1 cellular context compared by ENCODE assay signal in the genomic region with DNA sequence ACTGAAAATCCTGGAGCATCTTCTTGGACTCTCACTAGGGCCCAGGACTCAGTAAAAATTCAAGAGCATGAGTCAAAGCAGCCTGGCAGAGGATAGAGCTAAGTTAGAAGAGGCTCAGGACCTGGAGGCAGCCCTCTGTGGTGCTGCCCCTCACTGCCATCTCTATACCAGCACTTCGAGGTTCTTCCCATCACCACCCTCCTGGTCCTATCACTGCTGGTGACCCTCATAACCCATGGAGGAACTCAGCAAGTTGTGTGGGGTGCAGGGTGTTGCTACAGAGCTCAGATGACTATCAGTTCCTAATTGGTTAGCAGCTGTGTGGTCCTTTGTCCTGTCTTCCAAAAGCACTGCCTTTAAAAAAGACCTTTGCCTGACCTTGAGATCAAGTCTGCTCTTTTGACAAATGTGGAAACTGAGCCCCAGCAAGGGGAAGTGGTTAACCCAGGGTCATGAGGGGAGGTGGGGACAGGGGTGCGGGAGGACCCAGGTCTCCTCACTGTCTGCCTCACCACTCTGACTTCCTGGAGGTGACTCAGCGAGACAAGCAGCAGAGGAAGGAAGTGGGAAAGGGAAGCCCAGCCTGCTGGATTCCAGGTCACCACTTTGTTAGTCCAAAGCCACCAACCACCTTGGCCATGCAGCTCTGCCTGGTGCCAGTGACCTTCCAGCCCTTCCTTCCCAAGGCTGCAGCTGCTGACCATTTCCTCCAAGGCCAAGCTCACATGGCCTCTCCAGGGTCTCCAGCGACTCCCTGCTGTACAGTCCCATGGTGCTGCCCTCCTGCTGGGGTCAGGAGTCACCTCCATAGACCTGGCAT.
TF ChIP-seq lines count a peak whose summit lies in the region.

No MANE protein-coding gene starts in this region.

TF ChIP-seq in IMR-90, 13 proteins besides CTCF, POLR2A, EP300 and RAD21 (continued from another document):
- TF ChIP-seq MXI1 (IDR thresholded peaks at IDR 0.05; ENCODE audit: borderline replicate concordance, low read depth, low read length) (no peak), SMC3 (IDR thresholded peaks at IDR 0.05; ENCODE audit: low read depth, low read length) (no peak), NFE2L2 (IDR thresholded peaks at IDR 0.05; ENCODE audit: low read depth, low read length) (no peak), MAFK (IDR thresholded peaks at IDR 0.05; ENCODE audit: low read depth, low read length) (no peak), FOS (IDR thresholded peaks at IDR 0.05; ENCODE audit: low read depth, low read length) (no peak), CHD1 (IDR thresholded peaks at IDR 0.05; ENCODE audit: low read depth, low read length) (no peak), USF2 (IDR thresholded peaks at IDR 0.05; ENCODE audit: low read depth, low read length) (no peak), RFX5 (IDR thresholded peaks at IDR 0.05; ENCODE audit: low read depth, low read length) (no peak)
- TF ChIP-seq, protein P1, sequence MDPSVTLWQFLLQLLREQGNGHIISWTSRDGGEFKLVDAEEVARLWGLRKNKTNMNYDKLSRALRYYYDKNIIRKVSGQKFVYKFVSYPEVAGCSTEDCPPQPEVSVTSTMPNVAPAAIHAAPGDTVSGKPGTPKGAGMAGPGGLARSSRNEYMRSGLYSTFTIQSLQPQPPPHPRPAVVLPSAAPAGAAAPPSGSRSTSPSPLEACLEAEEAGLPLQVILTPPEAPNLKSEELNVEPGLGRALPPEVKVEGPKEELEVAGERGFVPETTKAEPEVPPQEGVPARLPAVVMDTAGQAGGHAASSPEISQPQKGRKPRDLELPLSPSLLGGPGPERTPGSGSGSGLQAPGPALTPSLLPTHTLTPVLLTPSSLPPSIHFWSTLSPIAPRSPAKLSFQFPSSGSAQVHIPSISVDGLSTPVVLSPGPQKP (IDR thresholded peaks at IDR 0.05; ENCODE audit: borderline replicate concordance, low read depth, low read length): no peak
